In the genomic region with DNA sequence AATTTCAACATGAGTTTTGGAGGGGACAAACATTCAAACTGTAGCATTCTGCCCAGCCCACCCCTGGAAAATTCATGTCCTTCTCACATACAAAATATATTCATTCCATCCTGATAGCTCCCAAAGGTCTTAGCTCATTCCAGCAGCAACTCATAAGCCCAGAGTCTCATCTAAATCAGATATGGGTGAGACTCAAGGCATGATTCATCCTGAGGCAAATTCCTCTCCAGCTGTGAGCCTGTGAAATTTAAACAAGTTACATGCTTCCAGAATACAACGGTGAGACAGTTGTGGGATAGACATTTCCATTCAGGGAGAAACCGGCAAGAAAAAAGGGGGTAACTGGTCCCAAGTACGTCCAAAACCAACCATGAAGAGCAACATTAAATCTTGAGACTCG, we compare ENCODE assay signal across 13 cellular contexts. TPM values are rescaled to one million over a fixed set of nuclear protein-coding genes. Genes with fewer than 3 reads are reported as not detected.
A peak's percentile ranks its signal among the peaks of the same experiment; 100 is the strongest.
DNase-seq lines count a peak whose midpoint lies in the region; ATAC-seq and TF ChIP-seq lines count a peak whose summit lies in the region.
"Had no signal": no experiment of that assay in that cellular context is flagged by ENCODE, and none has a peak within 500 bp of the region (broad histone marks: within the 10 kb centered on the region; RNA-seq: fewer than 3 reads in every experiment).

No MANE protein-coding gene starts in this region.

- H3K4me1 ChIP-seq in gastrocnemius medialis, result no peaks in the 10 kb centered on the region

- H3K4me3 ChIP-seq in BJ (ENCODE audit: low read depth, low read length) (no peak overlapping the region), MG63 (no peak overlapping the region), choroid plexus epithelial cell (ENCODE audit: low read depth, low read length) (no peak overlapping the region), gastrocnemius medialis (no peak overlapping the region)
- H3K4me3 ChIP-seq: mucosa of descending colon had no signal

- peaks cover 1% of the 10 kb centered on the region; the same call in 1 of the 2 replicates for H3K36me3 ChIP-seq in BJ (ENCODE audit: control insufficient read depth, insufficient read depth, low read length)
- H3K36me3 ChIP-seq in MG63, result no peaks in the 10 kb centered on the region; the same call in 1 of the 2 replicates
- H3K36me3 ChIP-seq in gastrocnemius medialis, result no peaks in the 10 kb centered on the region

- no peak overlapping the region for H3K27ac ChIP-seq in gastrocnemius medialis

- TF ChIP-seq CTCF in BJ (IDR thresholded peaks at IDR 0.05; ENCODE audit: insufficient read depth, low read depth, low read length) (no peak), choroid plexus epithelial cell (conservative IDR thresholded peaks at IDR 0.05; ENCODE audit: low read depth, low read length) (no peak), omental fat pad (IDR thresholded peaks at IDR 0.05) (no peak), gastrocnemius medialis (IDR thresholded peaks at IDR 0.05 in 4 of 5, conservative IDR thresholded peaks at IDR 0.05 in 1 of 5) (no peak)

- intact Hi-C loops in gastrocnemius medialis (cut with DNase I; ENCODE audit: low total_unique reads), result no loop called here

- in situ Hi-C loops in gastrocnemius medialis (cut with MboI; ENCODE audit: low sequenced_read_pairs in 4 of 4), result no loop called here

- CTCF ChIA-PET in BJ (lab: Yijun Ruan, JAX), result interaction anchor here (1.1 to 4.2 kb wide), 6 partner anchors 9 to 127 kb away, joined by 3 to 23 read pairs (median 4); no protein-coding TSS in a partner anchor

- POLR2A ChIA-PET in BJ (lab: Charles Lee), result no interaction called here

- TF ChIP-seq POLR2A in gastrocnemius medialis (IDR thresholded peaks at IDR 0.05), result no peak

- peak; percentile 33 for DNase-seq in BJ (ENCODE audit: low read depth)
- peak; percentile 17 for DNase-seq in MG63
- DNase-seq in choroid plexus epithelial cell (ENCODE audit: low read depth), result peak; percentile 55
- DNase-seq in omental fat pad (ENCODE audit: low spot score), result no peak
- DNase-seq in NK-92 (lab: John Stamatoyannopoulos, UW; ENCODE audit: unreplicated experiment), result no peak
- DNase-seq in gastrocnemius medialis, result no peak
- DNase-seq: activated CD8-positive, alpha-beta T cell treated with anti-CD3 and anti-CD28 coated beads, Interleukin-2, amount 10 ng/mL, durations not matched to agents 7 days and 5 days; anterior cingulate cortex; mucosa of descending colon; NCI-H1092 treated with DMSO at 0.1 percent for 48 hours; NCI-H2171 treated with DMSO at 0.1 percent for 48 hours had no signal

- peaks cover 9% of the 10 kb centered on the region; the same call in 1 of the 2 replicates for H3K9me3 ChIP-seq in MG63
- H3K9me3 ChIP-seq in gastrocnemius medialis, result no peaks in the 10 kb centered on the region
- H3K9me3 ChIP-seq: mucosa of descending colon had no signal

- peak; percentile 39 for ATAC-seq in omental fat pad (ENCODE audit: low FRiP score)
- no peak for ATAC-seq in HG03565 (IDR thresholded peaks at IDR 0.05; ENCODE audit: unreplicated experiment)
- no peak for ATAC-seq in GM18861 (IDR thresholded peaks at IDR 0.05; ENCODE audit: unreplicated experiment)
- no peak for ATAC-seq in gastrocnemius medialis
- ATAC-seq: activated CD8-positive, alpha-beta T cell treated with anti-CD3 and anti-CD28 coated beads, Interleukin-2, amount 10 ng/mL, durations not matched to agents 7 days and 5 days; mucosa of descending colon had no signal

- no peaks in the 10 kb centered on the region for H3K27me3 ChIP-seq in BJ (ENCODE audit: control insufficient read depth, insufficient read depth, low read length)
- no peaks in the 10 kb centered on the region for H3K27me3 ChIP-seq in MG63
- no peaks in the 10 kb centered on the region for H3K27me3 ChIP-seq in gastrocnemius medialis

RNA-seq across cellular contexts. Expression of gene FAHD2A, which starts 43.5 kb away (rescaled TPM):
- 31.2 and 44.1 TPM in 2 replicates for polyA plus RNA-seq in BJ (2011; rRNA removed)
- polyA minus RNA-seq in BJ (2011; rRNA and poly(A)+ RNA removed), result 17.7 and 26.4 TPM in 2 replicates
- 36.3 and 44.3 TPM in 2 replicates for total RNA-seq in MG63 (2014; rRNA removed; shearing (Covaris generic); ENCODE audit: low replicate concordance)
- total RNA-seq in omental fat pad (10 to 100 TPM; 17.7 to 28.8 (median 26.0) TPM), gastrocnemius medialis (10 to 100 TPM; 18.4 to 28.3 (median 27.0) TPM)

Comparison
In these comparisons a context has a peak if more than half of its experiments do, and no peak if none do; other contexts are left out.
1. DNase-seq: peak in BJ (single experiment), MG63 (single experiment) and choroid plexus epithelial cell (single experiment); none in omental fat pad (single experiment), NK-92 (single experiment) and gastrocnemius medialis (0 of 2).